In genomic region chr12:110091136-110091711, GRCh38 we compare ENCODE assay signal across 3 cellular contexts.
TF ChIP-seq lines count a peak whose summit lies in the region.

No MANE protein-coding gene starts in this region.

TF ChIP-seq in K562, 482 proteins besides CTCF, POLR2A, EP300 and RAD21:
- TF ChIP-seq ZNF75A (CRISPR knock-in tag; IDR thresholded peaks at IDR 0.05) (no peak), ZC3H8 (IDR thresholded peaks at IDR 0.05) (no peak), ZNF253 (CRISPR knock-in tag; conservative IDR thresholded peaks at IDR 0.05) (no peak), RBBP5 (IDR thresholded peaks at IDR 0.05; ENCODE audit: borderline replicate concordance, insufficient read depth, low read length, poor library complexity, severe bottlenecking) (no peak), ILF3 (IDR thresholded peaks at IDR 0.05; ENCODE audit: borderline replicate concordance) (no peak)

TF ChIP-seq in liver, 16 proteins besides CTCF, POLR2A, EP300 and RAD21:
- peak; percentile 65 to 82 for TF ChIP-seq HNF4A (conservative IDR thresholded peaks at IDR 0.05)
- no peak for TF ChIP-seq EGR1 (IDR thresholded peaks at IDR 0.05; ENCODE audit: low read depth in 2 of 2)
- TF ChIP-seq SP1 (IDR thresholded peaks at IDR 0.05): no peak
- TF ChIP-seq NR2F2 (IDR thresholded peaks at IDR 0.05): peak; percentile 89
- peak; percentile 55 for TF ChIP-seq MAX (IDR thresholded peaks at IDR 0.05)
- no peak for TF ChIP-seq ATF3 (IDR thresholded peaks at IDR 0.05)
- peak; percentile 89 to 93 for TF ChIP-seq RXRA (IDR thresholded peaks at IDR 0.05)
- TF ChIP-seq YY1 (IDR thresholded peaks at IDR 0.05): peak; percentile 65
- no peak for TF ChIP-seq FOXA2 (IDR thresholded peaks at IDR 0.05)
- peak; percentile 64 for TF ChIP-seq REST (IDR thresholded peaks at IDR 0.05)
- peak in 1 of 2 donors; percentile 48 for TF ChIP-seq JUND (IDR thresholded peaks at IDR 0.05)
- peak; percentile 27 for TF ChIP-seq HNF4G (IDR thresholded peaks at IDR 0.05)
- TF ChIP-seq FOXA1 (IDR thresholded peaks at IDR 0.05): no peak
- TF ChIP-seq GABPA (IDR thresholded peaks at IDR 0.05 in 1 of 2, conservative IDR thresholded peaks at IDR 0.05 in 1 of 2): peak in 1 of 2 donors; percentile 47
- TF ChIP-seq TAF1 (conservative IDR thresholded peaks at IDR 0.05): no peak
- peak; percentile 56 for TF ChIP-seq ZBTB33 (IDR thresholded peaks at IDR 0.05)

TF ChIP-seq in SK-N-SH treated with all-trans-retinoic acid at 6 μM for 48 hours, 23 proteins besides CTCF, POLR2A, EP300 and RAD21:
- no peak for TF ChIP-seq BACH2 (CRISPR knock-in tag; IDR thresholded peaks at IDR 0.05; ENCODE audit: borderline replicate concordance)
- no peak for TF ChIP-seq CREB5 (CRISPR knock-in tag; IDR thresholded peaks at IDR 0.05; ENCODE audit: low read depth)
- no peak for TF ChIP-seq RARB (CRISPR knock-in tag; IDR thresholded peaks at IDR 0.05)
